In genomic region chr10:45374451-45375052, GRCh38 we compare ENCODE assay signal across 8 cellular contexts. TPM values are rescaled to one million over a fixed set of nuclear protein-coding genes. Genes with fewer than 3 reads are reported as not detected.
DNase-seq lines count a peak whose midpoint lies in the region; ATAC-seq and TF ChIP-seq lines count a peak whose summit lies in the region.

No MANE protein-coding gene starts in this region.

- TF ChIP-seq CTCF in breast epithelium (IDR thresholded peaks at IDR 0.05) = no peak
- TF ChIP-seq CTCF in MCF 10A (IDR thresholded peaks at IDR 0.05; ENCODE audit: unreplicated experiment) = no peak
- TF ChIP-seq CTCF in parathyroid adenoma (IDR thresholded peaks at IDR 0.05) = no peak

- no peaks in the 10 kb centered on the region for H3K4me1 Mint-ChIP-seq in MCF 10A (ENCODE audit: insufficient read depth, unreplicated experiment)

- CTCF ChIA-PET in MCF 10A (lab: Yijun Ruan, JAX) = interaction anchor here (1.2 kb wide), 2 partner anchors 38 to 140 kb away, joined by 4 to 5 read pairs; no protein-coding TSS in a partner anchor

- no peak overlapping the region for H3K9ac ChIP-seq in parathyroid adenoma

- H3K27me3 ChIP-seq in breast epithelium (peaks cover 0 to 18% of the 10 kb centered on the region in 2 donors), parathyroid adenoma (ENCODE audit: control insufficient read depth, insufficient read depth, low read length) (peaks cover 4% of the 10 kb centered on the region)

- H3K4me2 ChIP-seq in parathyroid adenoma (ENCODE audit: low read length) = peak overlapping the region; percentile 59

- H3K4me1 ChIP-seq in breast epithelium (peaks cover 0 to 7% of the 10 kb centered on the region in 2 donors), parathyroid adenoma (peaks cover 4% of the 10 kb centered on the region)

- no peak for TF ChIP-seq POLR2A in breast epithelium (IDR thresholded peaks at IDR 0.05)

- intact Hi-C loops in breast epithelium (cut with DNase I; ENCODE audit: low total_unique reads) = no loop called here
- intact Hi-C loops in MCF 10A (cut with micrococcal nuclease) = no loop called here

- H3K4me3 ChIP-seq in breast epithelium = peak overlapping the region; percentile 49 to 68 (median 53)
- H3K4me3 ChIP-seq in parathyroid adenoma (ENCODE audit: low read depth, low read length) = peak overlapping the region; percentile 22

- DNase-seq in breast epithelium (ENCODE audit: low spot score in 2 of 2) (no peak), MCF 10A (ENCODE audit: unreplicated experiment) (no peak), LoVo (ENCODE audit: low spot score) (peak; percentile 61), SHP77 treated with DMSO at 0.1 percent for 48 hours (lab: John Stamatoyannopoulos, UW) (no peak)
- DNase-seq in stimulated activated naive CD4-positive, alpha-beta T cell (lab: John Stamatoyannopoulos, UW) = no peak

- ATAC-seq in esophagus mucosa = peak; percentile 37
- no peak for ATAC-seq in HG02610 (IDR thresholded peaks at IDR 0.05; ENCODE audit: unreplicated experiment)

- H3K4me3 Mint-ChIP-seq in MCF 10A (ENCODE audit: unreplicated experiment) = no peak overlapping the region

- peaks cover 55% of the 10 kb centered on the region for H3K27me3 Mint-ChIP-seq in MCF 10A (ENCODE audit: insufficient read depth, unreplicated experiment)

- peak overlapping the region; percentile 58 for H2AFZ ChIP-seq in parathyroid adenoma

- no peaks in the 10 kb centered on the region for H3K79me2 ChIP-seq in parathyroid adenoma

- no peak overlapping the region for H3K27ac Mint-ChIP-seq in MCF 10A (ENCODE audit: low read depth, unreplicated experiment)

- H3K36me3 ChIP-seq in breast epithelium (no peaks in the 10 kb centered on the region), parathyroid adenoma (ENCODE audit: control insufficient read depth, insufficient read depth, low read length) (no peaks in the 10 kb centered on the region)

- H3K9me3 ChIP-seq in breast epithelium (no peaks in the 10 kb centered on the region), parathyroid adenoma (ENCODE audit: control insufficient read depth, low read length) (no peaks in the 10 kb centered on the region)

- no peak overlapping the region for H3K27ac ChIP-seq in breast epithelium
- H3K27ac ChIP-seq in parathyroid adenoma = no peak overlapping the region

- no peaks in the 10 kb centered on the region for H3K9me3 Mint-ChIP-seq in MCF 10A (ENCODE audit: unreplicated experiment)

- POLR2A ChIA-PET in MCF 10A (lab: Yijun Ruan, JAX) = no interaction called here

- no peaks in the 10 kb centered on the region for H3K36me3 Mint-ChIP-seq in MCF 10A (ENCODE audit: insufficient read depth, unreplicated experiment)

- no TSS peak for BruUV-seq in MCF 10A (replicated peaks; lab: Mats Ljungman, UMichigan)

RNA-seq across cellular contexts. Expression of gene ALOX5, which starts 0.5 kb away (rescaled TPM):
- total RNA-seq in breast epithelium (10 to 100 TPM; 33.4 to 67.5 (median 49.0) TPM), MCF 10A (2022) (not detected in 2 replicates), esophagus mucosa (4.1 TPM)

RNA-seq across cellular contexts. Expression of gene OR13A1, which starts 59.1 kb away (rescaled TPM):
- under 1 TPM in 2 of 3 donors, not detected in 1; 0.15 to 0.33 TPM for total RNA-seq in breast epithelium
- total RNA-seq in MCF 10A (2022) = not detected in 2 replicates
- 0.32 TPM for total RNA-seq in esophagus mucosa
